Comparison of ENCODE assay signal across 19 cellular contexts in the genomic region with DNA sequence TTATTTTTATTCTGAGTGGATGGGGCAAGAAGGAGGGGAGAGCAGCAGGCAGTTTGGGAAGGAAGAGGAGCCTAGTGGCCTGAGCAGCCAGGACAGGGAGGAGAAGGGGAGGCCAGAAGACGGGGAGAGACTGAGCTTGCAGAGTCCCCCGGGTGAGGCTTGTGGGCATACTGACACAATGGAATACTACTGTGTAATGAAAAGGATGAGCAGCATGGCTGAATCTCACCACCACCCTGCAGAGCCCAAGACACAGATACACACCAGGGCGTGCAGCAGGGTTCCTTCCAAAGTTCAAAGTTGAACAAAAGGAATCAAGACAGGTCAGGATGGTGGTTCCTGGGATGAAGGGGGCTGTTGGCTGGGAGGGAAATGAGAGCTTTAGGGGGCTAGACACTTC. TPM values are rescaled to one million over a fixed set of nuclear protein-coding genes. Genes with fewer than 3 reads are reported as not detected.
DNase-seq lines count a peak whose midpoint lies in the region; ATAC-seq and TF ChIP-seq lines count a peak whose summit lies in the region.
"Had no signal": no experiment of that assay in that cellular context is flagged by ENCODE, and none has a peak within 500 bp of the region (broad histone marks: within the 10 kb centered on the region; RNA-seq: fewer than 3 reads in every experiment).

No MANE protein-coding gene starts in this region.

- H2AFZ ChIP-seq in osteoblast (ENCODE audit: low read length) = no peak overlapping the region

- TF ChIP-seq CTCF in HEK293 (tag by site-specific recombination; IDR thresholded peaks at IDR 0.05) (no peak), osteoblast (IDR thresholded peaks at IDR 0.05; ENCODE audit: extremely low read depth, low read depth, low read length) (no peak)

- H3K4me1 Mint-ChIP-seq in activated CD4-positive, alpha-beta T cell treated with anti-CD3 and anti-CD28 coated beads, Interleukin-2, amount 10 ng/mL, durations not matched to agents 7 days and 5 days = peaks cover 63% of the 10 kb centered on the region
- peaks cover 69% of the 10 kb centered on the region for H3K4me1 Mint-ChIP-seq in activated T-helper 2 cell treated with anti-CD3 and anti-CD28 coated beads, Interferon-gamma antibody, Interleukin-2, Interleukin-4, amounts not matched to agents 10 μg/mL and 5 μg/mL and 100 μg/mL, durations not matched to agents 14 hours and 24 hours and 36 hours (ENCODE audit: low read depth)

- ATAC-seq in HG03571 (IDR thresholded peaks at IDR 0.05; ENCODE audit: unreplicated experiment) (no peak), GM18517 (IDR thresholded peaks at IDR 0.05; ENCODE audit: unreplicated experiment) (no peak)
- ATAC-seq: activated CD4-positive, CD25-positive, alpha-beta regulatory T cell treated with anti-CD3 and anti-CD28 coated beads, Interleukin-2, amount 50 U/mL, for 24 hours; HepG2 had no signal

- peaks cover 25% of the 10 kb centered on the region for H3K36me3 Mint-ChIP-seq in activated CD4-positive, alpha-beta T cell treated with anti-CD3 and anti-CD28 coated beads, Interleukin-2, amount 10 ng/mL, durations not matched to agents 7 days and 5 days (ENCODE audit: low read depth)
- peaks cover 58% of the 10 kb centered on the region for H3K36me3 Mint-ChIP-seq in activated T-helper 2 cell treated with anti-CD3 and anti-CD28 coated beads, Interferon-gamma antibody, Interleukin-2, Interleukin-4, amounts not matched to agents 10 μg/mL and 5 μg/mL and 100 μg/mL, durations not matched to agents 14 hours and 24 hours and 36 hours (ENCODE audit: low read depth)

- in situ Hi-C loops in HAP-1 (cut with MboI; ENCODE audit: low sequenced_read_pairs) = no loop called here

- POLR2A ChIA-PET in activated CD4-positive, alpha-beta T cell treated with anti-CD3 and anti-CD28 coated beads, Interleukin-2, amount 10 ng/mL, durations not matched to agents 7 days and 5 days (lab: Charles Lee) = no interaction called here
- POLR2A ChIA-PET in HEK293 (lab: Yijun Ruan, JAX) = interaction anchor here (0.6 to 4.3 kb wide), 4 partner anchors 7 to 93 kb away, joined by 3 to 43 read pairs (median 14); a partner anchor contains a TSS

- H3K36me3 ChIP-seq in HEK293 (ENCODE audit: control insufficient read depth in 2 of 2, insufficient read depth in 1 of 2, low read length in 2 of 2) = no peaks in the 10 kb centered on the region; a peak in 1 of 3 replicates
- H3K36me3 ChIP-seq in osteoblast (ENCODE audit: insufficient read depth, low read length) = no peaks in the 10 kb centered on the region
- H3K36me3 ChIP-seq in HAP-1 (replicated peaks) = no peaks in the 10 kb centered on the region

- H3K4me1 ChIP-seq in HEK293 (ENCODE audit: control insufficient read depth, insufficient read depth, low read length) (peaks cover 16% of the 10 kb centered on the region), osteoblast (ENCODE audit: insufficient read depth, low read length) (peaks cover 69% of the 10 kb centered on the region), HAP-1 (no peaks in the 10 kb centered on the region; the same call in 1 of the 2 replicates)

- no peaks in the 10 kb centered on the region for H3K27me3 Mint-ChIP-seq in activated CD4-positive, alpha-beta T cell treated with anti-CD3 and anti-CD28 coated beads, Interleukin-2, amount 10 ng/mL, durations not matched to agents 7 days and 5 days
- no peaks in the 10 kb centered on the region for H3K27me3 Mint-ChIP-seq in activated T-helper 2 cell treated with anti-CD3 and anti-CD28 coated beads, Interferon-gamma antibody, Interleukin-2, Interleukin-4, amounts not matched to agents 10 μg/mL and 5 μg/mL and 100 μg/mL, durations not matched to agents 14 hours and 24 hours and 36 hours (ENCODE audit: low read depth)

- no peak overlapping the region for H3K4me3 Mint-ChIP-seq in activated CD4-positive, alpha-beta T cell treated with anti-CD3 and anti-CD28 coated beads, Interleukin-2, amount 10 ng/mL, durations not matched to agents 7 days and 5 days
- H3K4me3 Mint-ChIP-seq in activated T-helper 2 cell treated with anti-CD3 and anti-CD28 coated beads, Interferon-gamma antibody, Interleukin-2, Interleukin-4, amounts not matched to agents 10 μg/mL and 5 μg/mL and 100 μg/mL, durations not matched to agents 14 hours and 24 hours and 36 hours (ENCODE audit: low read depth) = no peak overlapping the region

- no peaks in the 10 kb centered on the region for H3K9me3 Mint-ChIP-seq in activated CD4-positive, alpha-beta T cell treated with anti-CD3 and anti-CD28 coated beads, Interleukin-2, amount 10 ng/mL, durations not matched to agents 7 days and 5 days
- no peaks in the 10 kb centered on the region for H3K9me3 Mint-ChIP-seq in activated T-helper 2 cell treated with anti-CD3 and anti-CD28 coated beads, Interferon-gamma antibody, Interleukin-2, Interleukin-4, amounts not matched to agents 10 μg/mL and 5 μg/mL and 100 μg/mL, durations not matched to agents 14 hours and 24 hours and 36 hours

- H3K27me3 ChIP-seq in osteoblast (ENCODE audit: insufficient read depth, low read length) = no peaks in the 10 kb centered on the region
- H3K27me3 ChIP-seq in HAP-1 (ENCODE audit: low read depth) = no peaks in the 10 kb centered on the region

- H3K4me2 ChIP-seq in osteoblast (ENCODE audit: insufficient read depth, low read length) = no peak overlapping the region

- no peaks in the 10 kb centered on the region for H3K79me2 ChIP-seq in osteoblast (ENCODE audit: insufficient read depth, low read length)

- H3K9me3 ChIP-seq in HEK293 (ENCODE audit: control insufficient read depth, insufficient read depth, low read depth, low read length) (no peaks in the 10 kb centered on the region), osteoblast (ENCODE audit: low read depth, low read length) (no peaks in the 10 kb centered on the region), HAP-1 (no peaks in the 10 kb centered on the region)

- no peaks in the 10 kb centered on the region for H4K20me1 ChIP-seq in osteoblast (ENCODE audit: insufficient read depth, low read length)

- intact Hi-C loops in activated T-helper 2 cell treated with anti-CD3 and anti-CD28 coated beads, Interferon-gamma antibody, Interleukin-2, Interleukin-4, amounts not matched to agents 10 μg/mL and 5 μg/mL and 100 μg/mL, durations not matched to agents 14 hours and 24 hours and 36 hours (cut with micrococcal nuclease) = no loop called here

- H3K27ac ChIP-seq in HEK293 (ENCODE audit: extremely low read depth, low read depth, low read length) (no peak overlapping the region), osteoblast (ENCODE audit: low read depth, low read length) (peak overlapping the region; percentile 89)

- no peak overlapping the region for H3K4me3 ChIP-seq in HEK293 (ENCODE audit: low read depth, low read length)
- H3K4me3 ChIP-seq in osteoblast (ENCODE audit: insufficient read depth, low read length) = no peak overlapping the region
- no peak overlapping the region for H3K4me3 ChIP-seq in HAP-1

- DNase-seq in activated CD4-positive, alpha-beta T cell treated with anti-CD3 and anti-CD28 coated beads, Interleukin-2, amount 10 ng/mL, durations not matched to agents 7 days and 5 days = no peak
- no peak for DNase-seq in activated CD4-positive, alpha-beta T cell treated with anti-CD3 and anti-CD28 coated beads for 48 hours
- no peak for DNase-seq in activated T-helper 2 cell treated with anti-CD3 and anti-CD28 coated beads, Interferon-gamma antibody, Interleukin-2, Interleukin-4, amounts not matched to agents 10 μg/mL and 5 μg/mL and 100 μg/mL, durations not matched to agents 14 hours and 24 hours and 36 hours (ENCODE audit: low spot score)
- no peak for DNase-seq in osteoblast (ENCODE audit: insufficient read length, low spot score, missing footprints)
- DNase-seq in HAP-1 (ENCODE audit: low spot score in 2 of 2) = no peak
- DNase-seq: hippocampal formation; NCI-H2081; NCI-H524 treated with DMSO at 0.1 percent for 48 hours; SHP77 treated with DMSO at 0.1 percent for 48 hours; stimulated activated naive CD4-positive, alpha-beta T cell; T-helper 9 cell had no signal

- H3K27ac Mint-ChIP-seq in activated CD4-positive, alpha-beta T cell treated with anti-CD3 and anti-CD28 coated beads, Interleukin-2, amount 10 ng/mL, durations not matched to agents 7 days and 5 days = peak overlapping the region; percentile 61
- H3K27ac Mint-ChIP-seq in activated T-helper 2 cell treated with anti-CD3 and anti-CD28 coated beads, Interferon-gamma antibody, Interleukin-2, Interleukin-4, amounts not matched to agents 10 μg/mL and 5 μg/mL and 100 μg/mL, durations not matched to agents 14 hours and 24 hours and 36 hours = peak overlapping the region; percentile 85

- CTCF ChIA-PET in activated CD4-positive, alpha-beta T cell treated with anti-CD3 and anti-CD28 coated beads, Interleukin-2, amount 10 ng/mL, durations not matched to agents 7 days and 5 days (lab: Charles Lee) = interaction anchor here (1.0 to 7.4 kb wide), 4 partner anchors 8 to 97 kb away, joined by 3 to 81 read pairs (median 4); a partner anchor contains a TSS
- CTCF ChIA-PET in HEK293 (lab: Yijun Ruan, JAX) = interaction anchor here (0.6 to 11.8 kb wide), 13 partner anchors 8 to 169 kb away, joined by 3 to 213 read pairs (median 4); a partner anchor contains a TSS

TF ChIP-seq in HEK293, 187 proteins besides CTCF, POLR2A, EP300 and RAD21 (continues in another document):
- peak; percentile 99 for TF ChIP-seq ZNF146 (tag by site-specific recombination; IDR thresholded peaks at IDR 0.05)

RNA-seq across cellular contexts. Expression of a gene that starts 8.1 kb away (rescaled TPM):
- 10 to 100 TPM; 69.1 to 71.0 TPM for total RNA-seq in activated CD4-positive, alpha-beta T cell treated with anti-CD3 and anti-CD28 coated beads, Interleukin-2, amount 10 ng/mL, durations not matched to agents 7 days and 5 days
- total RNA-seq in activated T-helper 2 cell treated with anti-CD3 and anti-CD28 coated beads, Interferon-gamma antibody, Interleukin-2, Interleukin-4, amounts not matched to agents 10 μg/mL and 5 μg/mL and 100 μg/mL, durations not matched to agents 14 hours and 24 hours and 36 hours = 69.1 and 73.1 TPM in 2 replicates
- total RNA-seq in osteoblast = 14.5 and 17.4 TPM in 2 replicates

RNA-seq across cellular contexts. Expression of a gene that starts 18.0 kb away (rescaled TPM):
- 10 to 100 TPM; 31.9 to 34.5 TPM for total RNA-seq in activated CD4-positive, alpha-beta T cell treated with anti-CD3 and anti-CD28 coated beads, Interleukin-2, amount 10 ng/mL, durations not matched to agents 7 days and 5 days
- 98.0 and 98.7 TPM in 2 replicates for total RNA-seq in activated T-helper 2 cell treated with anti-CD3 and anti-CD28 coated beads, Interferon-gamma antibody, Interleukin-2, Interleukin-4, amounts not matched to agents 10 μg/mL and 5 μg/mL and 100 μg/mL, durations not matched to agents 14 hours and 24 hours and 36 hours
- total RNA-seq in osteoblast = 6.5 and 7.2 TPM in 2 replicates
- total RNA-seq: A673, lung microvascular endothelial cell had no signal

RNA-seq across cellular contexts. Expression of a gene that starts 39.4 kb away (rescaled TPM):
- total RNA-seq in activated CD4-positive, alpha-beta T cell treated with anti-CD3 and anti-CD28 coated beads, Interleukin-2, amount 10 ng/mL, durations not matched to agents 7 days and 5 days = under 1 TPM; 0.62 to 0.79 TPM
- 0.14 and 0.41 TPM in 2 replicates for total RNA-seq in activated T-helper 2 cell treated with anti-CD3 and anti-CD28 coated beads, Interferon-gamma antibody, Interleukin-2, Interleukin-4, amounts not matched to agents 10 μg/mL and 5 μg/mL and 100 μg/mL, durations not matched to agents 14 hours and 24 hours and 36 hours
- 0.29 and 0.72 TPM in 2 replicates for total RNA-seq in osteoblast
- total RNA-seq: A673, HepG2 had no signal

RNA-seq across cellular contexts. Expression of a gene that starts 46.9 kb away (rescaled TPM):
- not detected for total RNA-seq in activated CD4-positive, alpha-beta T cell treated with anti-CD3 and anti-CD28 coated beads, Interleukin-2, amount 10 ng/mL, durations not matched to agents 7 days and 5 days
- not detected in 2 replicates for total RNA-seq in activated T-helper 2 cell treated with anti-CD3 and anti-CD28 coated beads, Interferon-gamma antibody, Interleukin-2, Interleukin-4, amounts not matched to agents 10 μg/mL and 5 μg/mL and 100 μg/mL, durations not matched to agents 14 hours and 24 hours and 36 hours
- total RNA-seq in osteoblast = not detected in 2 replicates
- total RNA-seq: A673, HepG2, lung microvascular endothelial cell, urinary bladder had no signal
